In genomic region chr6:33691456-33692077, GRCh38 we compare ENCODE assay signal across 16 cellular contexts. TPM values are rescaled to one million over a fixed set of nuclear protein-coding genes. Genes with fewer than 3 reads are reported as not detected.
DNase-seq lines count a peak whose midpoint lies in the region; ATAC-seq, FAIRE-seq and TF ChIP-seq lines count a peak whose summit lies in the region.
"Had no signal": no experiment of that assay in that cellular context is flagged by ENCODE, and none has a peak within 500 bp of the region (broad histone marks: within the 10 kb centered on the region; RNA-seq: fewer than 3 reads in every experiment).

No MANE protein-coding gene starts in this region.

- H3K4me2 ChIP-seq in astrocyte (ENCODE audit: low read length) = peak overlapping the region; percentile 25

- intact Hi-C loops in Right ventricle myocardium inferior (cut with DNase I) (loop anchor here (10.0 kb wide), 1 partner anchor 277 kb away; the partner anchor contains the start of genes CUTA and PHF1), cardiac septum (cut with DNase I) (loop anchor here (10.0 kb wide), 1 partner anchor 277 kb away; the partner anchor contains the start of genes CUTA and PHF1), vagina (cut with DNase I) (no loop called here)

- DNase-seq in Right ventricle myocardium inferior (ENCODE audit: missing footprints) (peak; percentile 62), cardiac septum (ENCODE audit: low spot score) (no peak), astrocyte (ENCODE audit: low read depth) (no peak), left lobe of liver (ENCODE audit: low spot score) (no peak), vagina (ENCODE audit: extremely low spot score in 2 of 2) (no peak), OCI-M2 (lab: John Stamatoyannopoulos, UW; ENCODE audit: unreplicated experiment) (no peak), GM20000 (ENCODE audit: low spot score) (no peak)
- DNase-seq: GM23248; stimulated activated CD4-positive, alpha-beta T cell treated with anti-CD3 and anti-CD28 coated beads, Interleukin-4, amount 100 ng/mL, for 1 hour; stimulated activated naive CD4-positive, alpha-beta T cell treated with Interleukin-2 at 50 U/mL for 16 hours had no signal

- no peak overlapping the region for H3K9ac ChIP-seq in astrocyte (ENCODE audit: low read length)
- H3K9ac ChIP-seq: GM23248 had no signal

- H3K27ac Mint-ChIP-seq in astrocyte (ENCODE audit: unreplicated experiment) = no peak overlapping the region

- no peaks in the 10 kb centered on the region for H3K27me3 Mint-ChIP-seq in astrocyte (ENCODE audit: low read depth, unreplicated experiment)
- H3K27me3 Mint-ChIP-seq: activated naive CD4-positive, alpha-beta T cell treated with anti-CD3 and anti-CD28 coated beads, Interleukin-2, amount 50 U/mL, for 24 hours had no signal

- no peaks in the 10 kb centered on the region for H3K9me3 ChIP-seq in astrocyte (ENCODE audit: insufficient read depth, low read depth, low read length)
- no peaks in the 10 kb centered on the region for H3K9me3 ChIP-seq in vagina

- H3K36me3 Mint-ChIP-seq in astrocyte (ENCODE audit: low read depth, unreplicated experiment) = peaks cover 22% of the 10 kb centered on the region

- FAIRE-seq in astrocyte (lab: Jason Lieb, UNC) = no peak
- FAIRE-seq: colon, GM12878 had no signal

- no peaks in the 10 kb centered on the region for H3K9me3 Mint-ChIP-seq in astrocyte (ENCODE audit: unreplicated experiment)
- H3K9me3 Mint-ChIP-seq: activated naive CD4-positive, alpha-beta T cell treated with anti-CD3 and anti-CD28 coated beads, Interleukin-2, amount 50 U/mL, for 24 hours had no signal

- H3K27me3 ChIP-seq in astrocyte (ENCODE audit: insufficient read depth, low read length) = no peaks in the 10 kb centered on the region
- H3K27me3 ChIP-seq in vagina = no peaks in the 10 kb centered on the region

- TF ChIP-seq POLR2A in vagina (IDR thresholded peaks at IDR 0.05) = no peak

- no peak for ATAC-seq in Right ventricle myocardium inferior
- peak; percentile 6 for ATAC-seq in left lobe of liver
- no peak for ATAC-seq in GM21576 (IDR thresholded peaks at IDR 0.05; ENCODE audit: unreplicated experiment)
- ATAC-seq: GM12878 had no signal

- TF ChIP-seq CTCF in astrocyte (IDR thresholded peaks at IDR 0.05; ENCODE audit: insufficient read depth, low read depth, low read length) (no peak), vagina (IDR thresholded peaks at IDR 0.05) (no peak), GM20000 (IDR thresholded peaks at IDR 0.05; ENCODE audit: extremely low read depth, missing control alignments) (no peak)

- H3K27ac ChIP-seq in astrocyte (ENCODE audit: low read depth, low read length) (no peak overlapping the region), vagina (peak overlapping the region; percentile 63)
- H3K27ac ChIP-seq: GM23248 had no signal

- H3K4me3 ChIP-seq in astrocyte (ENCODE audit: insufficient read depth, low read depth, low read length) = no peak overlapping the region
- no peak overlapping the region for H3K4me3 ChIP-seq in vagina
- H3K4me3 ChIP-seq: GM12878, GM23248 had no signal

- H3K36me3 ChIP-seq in astrocyte (ENCODE audit: insufficient read depth, low read length) (no peaks in the 10 kb centered on the region), vagina (peaks cover 0 to 63% of the 10 kb centered on the region in 2 donors)

- no peaks in the 10 kb centered on the region for H4K20me1 ChIP-seq in astrocyte (ENCODE audit: insufficient read depth, low read length)

- no peaks in the 10 kb centered on the region for H3K79me2 ChIP-seq in astrocyte (ENCODE audit: insufficient read depth, low read length)

- no peak overlapping the region for H2AFZ ChIP-seq in astrocyte (ENCODE audit: low read depth, low read length)
- H2AFZ ChIP-seq: GM23248 had no signal

- H3K4me1 Mint-ChIP-seq in astrocyte (ENCODE audit: low read depth, unreplicated experiment) = peaks cover 18% of the 10 kb centered on the region

- no peak overlapping the region for H3K4me3 Mint-ChIP-seq in astrocyte (ENCODE audit: unreplicated experiment)
- H3K4me3 Mint-ChIP-seq: activated naive CD4-positive, alpha-beta T cell treated with anti-CD3 and anti-CD28 coated beads, Interleukin-2, amount 50 U/mL, for 24 hours had no signal

- H3K4me1 ChIP-seq in astrocyte (ENCODE audit: insufficient read depth, low read length) (peaks cover 38% of the 10 kb centered on the region), vagina (peaks cover 31% of the 10 kb centered on the region)

RNA-seq across cellular contexts. Expression of gene UQCC2, which starts 19.9 kb away (rescaled TPM):
- 215 TPM for total RNA-seq in Right ventricle myocardium inferior
- 209 TPM for total RNA-seq in cardiac septum
- total RNA-seq in astrocyte = 70.2 and 79.1 TPM in 2 replicates
- total RNA-seq in left lobe of liver = 34.9 TPM
- total RNA-seq in vagina = 16.2 TPM

RNA-seq across cellular contexts. Expression of gene IP6K3, which starts 55.1 kb away (rescaled TPM):
- 47.6 TPM for total RNA-seq in Right ventricle myocardium inferior
- total RNA-seq in cardiac septum = 16.6 TPM
- total RNA-seq in astrocyte = 4.5 and 4.6 TPM in 2 replicates
- 4.1 TPM for total RNA-seq in left lobe of liver
- 1.5 TPM for total RNA-seq in vagina
- total RNA-seq: Daoy, GM12878, GM23248, mononuclear cell had no signal
